In genomic region chr3:157763644-157764043, GRCh38 we compare ENCODE assay signal across 32 cellular contexts.
"Had no signal": no experiment of that assay in that cellular context is flagged by ENCODE, and none has a peak within 500 bp of the region (broad histone marks: within the 10 kb centered on the region; RNA-seq: fewer than 3 reads in every experiment).

No MANE protein-coding gene starts in this region.

- H3K36me3 ChIP-seq: adrenal gland, ascending aorta, brain microvascular endothelial cell, breast epithelium, cardiac muscle cell had no signal

- H3K9me3 ChIP-seq: adrenal gland, ascending aorta, body of pancreas, breast epithelium had no signal

- FAIRE-seq: astrocyte, bronchial epithelial cell had no signal

- ATAC-seq: activated naive CD4-positive, alpha-beta T cell treated with anti-CD3 and anti-CD28 coated beads, Interleukin-2, amount 50 U/mL, for 72 hours; activated naive CD8-positive, alpha-beta T cell treated with anti-CD3 and anti-CD28 coated beads, Interleukin-2, amount 50 U/mL, for 24 hours; activated T-cell treated with anti-CD3 and anti-CD28 coated beads, Interleukin-2, amount 50 U/mL, for 4 hours; activated T-cell treated with anti-CD3 and anti-CD28 coated beads, Interleukin-2, amount 50 U/mL, for 72 hours; activated T-helper 17 cell treated with anti-CD3 and anti-CD28 coated beads, Interleukin-2, amount 50 U/mL, for 72 hours; body of pancreas had no signal

- H3K27ac ChIP-seq: adrenal gland, ascending aorta, body of pancreas, brain microvascular endothelial cell, breast epithelium, cardiac muscle cell had no signal

- H3K4me1 ChIP-seq: adrenal gland, ascending aorta, body of pancreas, breast epithelium had no signal

- DNase-seq: activated effector memory CD4-positive, alpha-beta T cell treated with anti-CD3 and anti-CD28 coated beads, Interleukin-2, amount 50 U/mL, for 16 hours; activated effector memory CD4-positive, alpha-beta T cell treated with Interleukin-2 at 50 U/mL for 16 hours; activated gamma-delta T cell; activated gamma-delta T cell treated with Interleukin-2 at 50 U/mL for 16 hours; activated naive CD4-positive, alpha-beta T cell; activated naive CD4-positive, alpha-beta T cell treated with anti-CD3 and anti-CD28 coated beads for 36 hours; activated naive CD4-positive, alpha-beta T cell treated with anti-CD3 and anti-CD28 coated beads, Interleukin-2, amount 10 ng/mL, durations not matched to agents 7 days and 5 days; activated naive CD4-positive, alpha-beta T cell treated with anti-CD3 and anti-CD28 coated beads, Interleukin-2, amount 50 U/mL, for 16 hours; activated naive CD4-positive, alpha-beta T cell treated with Interleukin-2 at 50 U/mL for 16 hours; activated naive CD8-positive, alpha-beta T cell treated with anti-CD3 and anti-CD28 coated beads for 36 hours; activated naive CD8-positive, alpha-beta T cell treated with anti-CD3 and anti-CD28 coated beads, Interleukin-2, amount 10 ng/mL, durations not matched to agents 7 days and 5 days; activated naive CD8-positive, alpha-beta T cell treated with anti-CD3 and anti-CD28 coated beads, Interleukin-2, amount 50 U/mL, for 24 hours; activated T-cell treated with anti-CD3 and anti-CD28 coated beads, Interleukin-2, amount 50 U/mL, for 4 hours; activated T-cell treated with anti-CD3 and anti-CD28 coated beads, Interleukin-2, amount 50 U/mL, for 48 hours; activated T-cell treated with anti-CD3 and anti-CD28 coated beads, Interleukin-2, amount 50 U/mL, for 72 hours; adrenal gland; amniotic stem cell; amygdala; anterior cingulate cortex; aorta; body of pancreas; brain microvascular endothelial cell; caudate nucleus; central memory CD4-positive, alpha-beta T cell; cerebellar nuclear complex had no signal

- H3K4me3 ChIP-seq: adrenal gland, ascending aorta, body of pancreas, breast epithelium, cardiac muscle cell had no signal

- H3K27me3 ChIP-seq: adrenal gland, ascending aorta, body of pancreas, brain microvascular endothelial cell, breast epithelium, cardiac muscle cell had no signal
